ENCODE assay signal across 8 cellular contexts in the genomic region with DNA sequence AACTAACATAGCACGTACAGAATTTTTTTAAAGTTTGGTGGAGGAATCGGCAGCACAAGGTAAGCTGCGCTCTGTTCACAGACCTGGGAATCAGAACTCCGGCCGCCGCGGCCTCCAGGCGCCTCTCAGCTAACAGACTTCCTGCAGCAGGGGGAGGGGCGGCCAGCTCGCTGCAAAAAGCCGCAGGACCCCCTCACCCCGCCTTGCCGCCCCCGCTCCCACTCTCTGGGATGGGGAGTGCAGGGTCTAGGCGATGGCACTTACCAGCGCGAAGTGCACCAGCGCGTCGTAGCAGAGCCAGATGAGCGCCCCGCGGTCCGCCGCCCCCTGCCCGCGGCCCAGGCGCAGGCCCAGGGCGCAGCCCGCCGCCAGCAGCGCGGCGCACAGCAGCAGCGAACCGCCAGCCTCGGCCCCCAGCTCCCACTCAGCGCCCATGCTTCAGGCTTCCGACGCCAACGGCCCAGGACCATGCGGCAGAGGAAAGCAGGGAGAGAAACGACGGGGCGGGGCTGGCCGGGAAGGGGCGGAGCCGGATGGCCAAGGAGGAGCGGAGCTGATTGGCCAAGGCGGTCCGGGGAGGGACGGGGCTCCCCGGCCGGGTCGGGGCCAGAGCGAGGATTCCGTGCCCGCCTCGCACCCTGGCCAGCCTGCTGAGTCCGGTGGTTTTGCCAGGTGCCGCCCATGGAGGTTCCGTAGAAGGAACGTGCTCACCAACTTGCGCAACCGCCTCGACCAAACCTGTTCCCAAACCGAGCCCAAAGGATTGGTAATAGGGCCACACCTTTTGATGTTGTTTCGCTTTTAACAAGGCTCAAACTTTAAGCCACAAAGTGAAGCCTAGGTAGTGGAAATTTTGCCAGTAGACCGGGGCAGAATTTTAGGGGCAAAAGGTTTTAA. TPM values are rescaled to one million over a fixed set of nuclear protein-coding genes. Genes with fewer than 3 reads are reported as not detected.
DNase-seq lines count a peak whose midpoint lies in the region; ATAC-seq and TF ChIP-seq lines count a peak whose summit lies in the region.

A gene (minus strand): TSS at position 497 of the 897 bp plus-strand sequence. CDS start 62 bp downstream, at position 435.

- no peak within 1 kb of the TSS for H2BK120ac ChIP-seq in trophoblast cell (ENCODE audit: insufficient read depth, low read length, poor library complexity)

- peak within 1 kb of the TSS; percentile 50 for H4K91ac ChIP-seq in trophoblast cell (ENCODE audit: low read depth, low read length)

- H3K9me3 ChIP-seq in trophoblast cell (ENCODE audit: insufficient read depth, low read depth, low read length) (no peaks in the 10 kb centered on the region), tibial nerve (no peaks in the 10 kb centered on the region)

- H3K36me3 Mint-ChIP-seq in activated naive CD8-positive, alpha-beta T cell treated with anti-CD3 and anti-CD28 coated beads, Interleukin-2, amount 50 U/mL, for 24 hours (ENCODE audit: low read depth) = peaks cover 11% of the 10 kb centered on the region

- H2AK5ac ChIP-seq in trophoblast cell (ENCODE audit: low read length) = no peak within 1 kb of the TSS

- peak within 1 kb of the TSS; percentile 42 for H3K9ac ChIP-seq in trophoblast cell (ENCODE audit: low read length)

- peak within 1 kb of the TSS; percentile 39 for H4K12ac ChIP-seq in trophoblast cell (ENCODE audit: low read depth, low read length)

- H3K4ac ChIP-seq in trophoblast cell (ENCODE audit: low read depth, low read length) = no peak within 1 kb of the TSS

- peaks cover 4% of the 10 kb centered on the region for H3K79me1 ChIP-seq in trophoblast cell (ENCODE audit: low read length)

- peaks cover 3 to 5% of the 10 kb centered on the region in 2 experiments for H3K4me1 ChIP-seq in trophoblast cell (ENCODE audit: control insufficient read depth in 1 of 2, insufficient read depth in 2 of 2, low read length in 2 of 2)
- H3K4me1 ChIP-seq in tibial nerve = peaks cover 0 to 13% (median 0%) of the 10 kb centered on the region in 4 donors

- H3K18ac ChIP-seq in trophoblast cell (ENCODE audit: low read length) = peak within 1 kb of the TSS; percentile 55

- peak within 1 kb of the TSS; percentile 40 for H4K8ac ChIP-seq in trophoblast cell (ENCODE audit: low read depth, low read length)

- peak; percentile 53 for DNase-seq in GM12864 (ENCODE audit: low read depth)
- DNase-seq in NCI-H1092 treated with DMSO at 0.1 percent for 48 hours (lab: John Stamatoyannopoulos, UW) = peak; percentile 84
- peak; percentile 91 for DNase-seq in SW480 (ENCODE audit: low spot score)
- peak; percentile 95 for DNase-seq in activated naive CD8-positive, alpha-beta T cell treated with anti-CD3 and anti-CD28 coated beads, Interleukin-2, amount 50 U/mL, for 24 hours
- DNase-seq in cardiac septum (ENCODE audit: low spot score) = peak; percentile 98
- peak; percentile 86 to 93 for DNase-seq in trophoblast cell
- DNase-seq in tibial nerve (ENCODE audit: low spot score in 2 of 2) = peak; percentile 87 to 94

- TF ChIP-seq CTCF in GM12864 (IDR thresholded peaks at IDR 0.05; ENCODE audit: low read depth, low read length, missing control alignments) (no peak), tibial nerve (IDR thresholded peaks at IDR 0.05) (no peak)

- intact Hi-C loops in cardiac septum (cut with DNase I) = loop anchor here (2.0 kb wide), 1 partner anchor 102 kb away; a partner anchor contains a TSS

- TF ChIP-seq EP300 in tibial nerve (IDR thresholded peaks at IDR 0.05) = peak in 1 of 2 donors; percentile 91

- peak within 1 kb of the TSS; percentile 84 for H3K4me2 ChIP-seq in trophoblast cell (ENCODE audit: low read length)

- H3K27ac ChIP-seq in trophoblast cell (ENCODE audit: low read depth, low read length) = peak within 1 kb of the TSS; percentile 83
- peak within 1 kb of the TSS; percentile 63 to 88 (median 76) for H3K27ac ChIP-seq in tibial nerve

- H3K14ac ChIP-seq in trophoblast cell (ENCODE audit: low read length) = peak within 1 kb of the TSS; percentile 85

- no peaks in the 10 kb centered on the region for H3K27me3 ChIP-seq in trophoblast cell (ENCODE audit: insufficient read depth, low read length)
- H3K27me3 ChIP-seq in tibial nerve = no peaks in the 10 kb centered on the region

- H2AFZ ChIP-seq in trophoblast cell (ENCODE audit: insufficient read depth, low read length, poor library complexity) = peak within 1 kb of the TSS; percentile 93

- peak within 1 kb of the TSS; percentile 28 for H2BK5ac ChIP-seq in trophoblast cell (ENCODE audit: low read depth, low read length, poor library complexity)

- H3K79me2 ChIP-seq in trophoblast cell (ENCODE audit: control insufficient read depth, insufficient read depth, low read length, poor library complexity) = no peaks in the 10 kb centered on the region

- no peak within 1 kb of the TSS for H2BK12ac ChIP-seq in trophoblast cell (ENCODE audit: low read length)

- H3K4me3 Mint-ChIP-seq in activated naive CD8-positive, alpha-beta T cell treated with anti-CD3 and anti-CD28 coated beads, Interleukin-2, amount 50 U/mL, for 24 hours = peak within 1 kb of the TSS; percentile 90

- no peak within 1 kb of the TSS for H3K23ac ChIP-seq in trophoblast cell (ENCODE audit: low read length)

- TF ChIP-seq POLR2A in tibial nerve (IDR thresholded peaks at IDR 0.05) = peak in 1 of 2 donors; percentile 67

- H3K4me1 Mint-ChIP-seq in activated naive CD8-positive, alpha-beta T cell treated with anti-CD3 and anti-CD28 coated beads, Interleukin-2, amount 50 U/mL, for 24 hours = peaks cover 21% of the 10 kb centered on the region

- WGBS in trophoblast cell (ENCODE audit: extremely low coverage, insufficient coverage, insufficient read length) = no CpG with 5 or more reads among the region's 69 CpGs
- 1 to 4% methylated on average over 31 to 67 of the region's 69 CpGs for WGBS in tibial nerve, 2 donors

- H3K27ac Mint-ChIP-seq in activated naive CD8-positive, alpha-beta T cell treated with anti-CD3 and anti-CD28 coated beads, Interleukin-2, amount 50 U/mL, for 24 hours = peak within 1 kb of the TSS; percentile 81

- H3K4me3 ChIP-seq in GM12864 (ENCODE audit: low read depth, low read length) = peak within 1 kb of the TSS; percentile 54
- H3K4me3 ChIP-seq in trophoblast cell (ENCODE audit: low read depth, low read length) = peak within 1 kb of the TSS; percentile 77
- H3K4me3 ChIP-seq in tibial nerve = peak within 1 kb of the TSS; percentile 52 to 84 (median 67)

- H3K27me3 Mint-ChIP-seq in activated naive CD8-positive, alpha-beta T cell treated with anti-CD3 and anti-CD28 coated beads, Interleukin-2, amount 50 U/mL, for 24 hours = no peaks in the 10 kb centered on the region

- H3K9me3 Mint-ChIP-seq in activated naive CD8-positive, alpha-beta T cell treated with anti-CD3 and anti-CD28 coated beads, Interleukin-2, amount 50 U/mL, for 24 hours = no peaks in the 10 kb centered on the region

- peak; percentile 98 for ATAC-seq in HG02610 (IDR thresholded peaks at IDR 0.05; ENCODE audit: unreplicated experiment)
- peak; percentile 98 for ATAC-seq in activated naive CD8-positive, alpha-beta T cell treated with anti-CD3 and anti-CD28 coated beads, Interleukin-2, amount 50 U/mL, for 24 hours

- H3K36me3 ChIP-seq in trophoblast cell (ENCODE audit: control insufficient read depth in 1 of 2, insufficient read depth in 2 of 2, low read length in 2 of 2) = peaks cover 0 to 1% of the 10 kb centered on the region in 2 experiments
- H3K36me3 ChIP-seq in tibial nerve = peaks cover 0 to 24% (median 0%) of the 10 kb centered on the region in 3 donors

RNA-seq across cellular contexts. Expression of the gene that starts here (rescaled TPM):
- total RNA-seq in cardiac septum (6.7 TPM), tibial nerve (10 to 100 TPM; 66.6 to 89.4 (median 83.2) TPM)
- polyA plus RNA-seq in trophoblast cell (2013) = 39.2 and 41.1 TPM in 2 replicates

Comparison
In these comparisons a context has a peak if more than half of its experiments do, and no peak if none do; other contexts are left out.
1. Peak in every context shown above with its lines: DNase-seq, ATAC-seq, H3K4me3 ChIP-seq and H3K27ac ChIP-seq.